In the genomic region with DNA sequence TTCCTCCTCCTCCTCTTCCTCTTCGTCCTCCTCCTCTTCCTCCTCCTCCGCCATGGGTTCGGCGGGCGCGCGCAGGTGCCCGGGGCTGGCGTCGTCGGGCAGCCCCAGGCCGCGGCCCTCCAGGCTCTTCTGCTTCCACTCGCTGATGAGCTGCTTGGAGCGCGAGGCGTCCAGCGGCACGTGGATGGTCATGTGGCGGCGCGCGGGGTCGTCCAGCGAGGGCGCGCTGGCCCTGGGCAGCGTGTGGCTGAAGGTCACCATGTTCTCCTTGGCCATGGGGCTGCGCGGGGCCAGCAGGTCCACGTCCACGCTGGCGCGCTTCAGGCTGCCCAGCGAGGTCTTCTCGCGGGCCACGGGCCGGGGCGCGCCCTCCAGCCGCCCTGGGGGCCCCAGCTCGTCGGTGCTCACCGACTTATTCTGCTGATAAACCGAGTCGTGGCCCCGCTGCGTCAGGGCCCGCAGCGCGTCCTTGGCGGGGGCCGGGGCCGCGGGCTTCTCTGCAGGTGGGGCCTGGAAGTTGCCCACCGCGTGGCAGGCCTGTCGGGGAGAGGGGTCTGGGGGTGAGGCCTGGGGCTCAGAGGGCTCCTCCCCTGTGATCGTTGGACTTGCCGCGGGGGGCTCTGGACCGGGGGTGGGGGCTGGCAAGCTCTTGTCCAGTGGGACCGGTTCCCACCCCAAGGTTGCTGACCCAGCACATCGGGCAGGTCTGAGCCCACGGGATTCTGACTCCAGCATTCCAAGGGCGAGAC, we compare ENCODE assay signal across 1 cellular context.
TF ChIP-seq lines count a peak whose summit lies in the region.

No MANE protein-coding gene starts in this region.

TF ChIP-seq in GM12878, 131 proteins besides CTCF, POLR2A, EP300 and RAD21:
- TF ChIP-seq HDAC2 (IDR thresholded peaks at IDR 0.05) (peak; percentile 36; the same call in 1 of the 2 replicates), WRNIP1 (IDR thresholded peaks at IDR 0.05; ENCODE audit: borderline replicate concordance, low read depth, low read length) (no peak), NBN (IDR thresholded peaks at IDR 0.05) (no peak), EED (IDR thresholded peaks at IDR 0.05; ENCODE audit: low read depth) (no peak), POLR2AphosphoS2 (IDR thresholded peaks at IDR 0.05; ENCODE audit: low read depth, low read length) (0 out of 2 replicates have a peak, but pooled peaks have one; percentile 42), TCF3 (IDR thresholded peaks at IDR 0.05; ENCODE audit: borderline replicate concordance, insufficient read depth, low read depth, low read length) (0 out of 2 replicates have a peak, but pooled peaks have one; percentile 13), BCL11A (IDR thresholded peaks at IDR 0.05; ENCODE audit: low read depth, low read length) (peak; percentile 17), IKZF2 (IDR thresholded peaks at IDR 0.05) (no peak), POLR2AphosphoS5 (IDR thresholded peaks at IDR 0.05; ENCODE audit: low read length) (peak; percentile 26; the same call in 1 of the 2 replicates)
